8 cellular contexts compared by ENCODE assay signal in the genomic region with DNA sequence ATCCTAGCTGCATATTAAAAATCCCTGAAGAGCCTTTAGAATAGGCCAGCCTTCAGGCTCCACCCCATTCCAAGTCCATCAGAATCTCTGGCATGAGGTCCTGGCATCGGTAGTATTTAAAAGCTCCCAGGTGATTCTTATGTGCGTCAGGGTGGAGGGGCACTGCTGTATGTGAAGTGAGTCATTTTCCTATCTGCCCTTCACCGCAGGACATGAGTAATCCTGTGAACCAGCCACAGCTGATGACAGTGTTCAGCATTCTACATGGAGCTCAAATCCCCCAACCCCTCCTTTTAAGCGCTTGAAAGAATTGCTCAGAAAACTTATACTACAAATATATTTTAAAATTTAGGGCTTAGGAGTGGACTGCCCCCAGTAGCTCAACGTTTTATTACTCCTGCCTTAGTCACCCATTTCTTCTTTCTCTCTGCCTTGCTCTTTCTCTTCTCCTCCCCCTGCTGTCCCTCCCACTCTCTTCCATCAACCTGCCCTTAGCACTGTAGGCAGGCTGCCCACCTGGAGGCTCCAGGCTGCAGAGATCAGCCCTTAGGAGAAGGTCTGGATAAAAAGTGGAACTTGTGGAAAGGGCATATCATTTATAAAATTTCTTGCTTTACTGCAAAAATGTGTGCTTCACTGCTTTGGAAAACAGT.
DNase-seq lines count a peak whose midpoint lies in the region; ATAC-seq and TF ChIP-seq lines count a peak whose summit lies in the region.

No MANE protein-coding gene starts in this region.

- H3K27me3 ChIP-seq in fibroblast of lung (ENCODE audit: control insufficient read depth, insufficient read depth, low read length), result no peaks in the 10 kb centered on the region

- no peak overlapping the region for H3K4me3 ChIP-seq in fibroblast of lung (replicated peaks in 1 of 4; ENCODE audit: control extremely low read depth in 1 of 4, insufficient read depth in 1 of 4, low read depth in 3 of 4, low read length in 4 of 4)

- peak overlapping the region; percentile 34 for H3K27ac ChIP-seq in fibroblast of lung (ENCODE audit: insufficient read depth, low read length)

- POLR2A ChIA-PET in GM10248 (lab: Yijun Ruan, JAX), result no interaction called here

- ATAC-seq in GM21717 (IDR thresholded peaks at IDR 0.05; ENCODE audit: unreplicated experiment), result peak; percentile 98

- no peak overlapping the region for H2AFZ ChIP-seq in fibroblast of lung (ENCODE audit: low read length)

- H3K79me2 ChIP-seq in fibroblast of lung (ENCODE audit: control insufficient read depth, insufficient read depth, low read length), result no peaks in the 10 kb centered on the region

- H3K4me2 ChIP-seq in fibroblast of lung (ENCODE audit: extremely low read depth, insufficient read depth, low read length), result peak overlapping the region; percentile 44

- H3K36me3 ChIP-seq in fibroblast of lung (ENCODE audit: control insufficient read depth, insufficient read depth, low read length), result no peaks in the 10 kb centered on the region

- no peaks in the 10 kb centered on the region for H3K9me3 ChIP-seq in fibroblast of lung (ENCODE audit: control insufficient read depth, insufficient read depth, low read depth, low read length)

- CTCF ChIA-PET in GM10248 (lab: Yijun Ruan, JAX), result interaction anchor here (0.7 to 2.1 kb wide), 14 partner anchors 8 to 799 kb away, joined by 3 to 7 read pairs (median 3); no protein-coding TSS in a partner anchor

- no peak overlapping the region for H3K9ac ChIP-seq in fibroblast of lung (ENCODE audit: insufficient read depth, low read length)

- peak; percentile 80 for DNase-seq in GM10248 (ENCODE audit: extremely low spot score)
- peak; percentile 87 for DNase-seq in HT-29 (ENCODE audit: low spot score)
- DNase-seq in activated CD4-positive, alpha-beta T cell treated with anti-CD3 and anti-CD28 coated beads for 24 hours (ENCODE audit: low read depth in 2 of 2), result peak; percentile 28 to 29
- DNase-seq in fibroblast of lung (ENCODE audit: low read depth in 2 of 2), result peak; percentile 94 to 100
- DNase-seq in stimulated activated CD4-positive, alpha-beta T cell treated with anti-CD3 and anti-CD28 coated beads, Interleukin-4, amount 100 ng/mL, for 48 hours (ENCODE audit: low read depth in 2 of 2), result peak; percentile 27 to 62
- no peak for DNase-seq in DMS153 (lab: John Stamatoyannopoulos, UW)
- no peak for DNase-seq in cerebellum (ENCODE audit: low spot score)

- H3K4me1 ChIP-seq in fibroblast of lung (ENCODE audit: control insufficient read depth, extremely low read depth, insufficient read depth, low read length), result peaks cover 9% of the 10 kb centered on the region

- no peak for TF ChIP-seq CTCF in GM10248 (IDR thresholded peaks at IDR 0.05; ENCODE audit: control extremely low read depth, extremely low read depth, low read depth, missing control alignments)
- TF ChIP-seq CTCF in fibroblast of lung (conservative IDR thresholded peaks at IDR 0.05 in 1 of 2, IDR thresholded peaks at IDR 0.05 in 1 of 2; ENCODE audit: low read depth in 1 of 2, low read length in 2 of 2), result no peak

- H4K20me1 ChIP-seq in fibroblast of lung (ENCODE audit: control insufficient read depth, extremely low read depth, insufficient read depth, low read length), result no peaks in the 10 kb centered on the region

Comparison
In these comparisons a context has a peak if more than half of its experiments do, and no peak if none do; other contexts are left out.
1. DNase-seq: peak in GM10248 (single experiment), HT-29 (single experiment), activated CD4-positive, alpha-beta T cell treated with anti-CD3 and anti-CD28 coated beads for 24 hours (2 of 2), fibroblast of lung (2 of 2) and stimulated activated CD4-positive, alpha-beta T cell treated with anti-CD3 and anti-CD28 coated beads, Interleukin-4, amount 100 ng/mL, for 48 hours (2 of 2); none in DMS153 (single experiment) and cerebellum (single experiment).